7 cellular contexts compared by ENCODE assay signal in the genomic region with DNA sequence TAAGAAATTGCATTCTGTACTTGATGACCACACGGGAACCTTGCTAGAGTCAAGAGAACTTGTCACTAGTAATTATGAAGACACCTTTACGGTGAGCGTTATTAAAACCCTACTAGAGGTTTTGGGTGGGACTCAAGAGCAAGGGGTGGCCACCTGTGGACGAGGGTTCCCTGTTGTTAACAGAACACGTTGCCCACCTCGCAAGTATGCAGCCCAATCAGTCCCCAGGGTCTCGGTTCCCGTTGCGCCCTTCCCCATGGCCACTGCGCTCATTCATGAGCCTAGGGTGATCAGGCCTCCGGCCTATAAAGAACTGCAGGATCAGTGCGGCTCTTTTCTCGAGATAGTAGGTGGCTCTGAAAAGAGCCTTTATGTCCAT. TPM values are rescaled to one million over a fixed set of nuclear protein-coding genes. Genes with fewer than 3 reads are reported as not detected.
DNase-seq lines count a peak whose midpoint lies in the region; ATAC-seq and TF ChIP-seq lines count a peak whose summit lies in the region.

No MANE protein-coding gene starts in this region.

- H3K9me3 ChIP-seq in smooth muscle cell (replicated peaks; ENCODE audit: low read depth) = no peaks in the 10 kb centered on the region

- peak overlapping the region; percentile 32 for H3K27ac ChIP-seq in smooth muscle cell (ENCODE audit: low read depth)

- peak overlapping the region; percentile 90 for H3K4me2 ChIP-seq in smooth muscle cell

- H3K27me3 Mint-ChIP-seq in WTC11 (ENCODE audit: low read depth) = peaks cover 6% of the 10 kb centered on the region

- POLR2A ChIA-PET in WTC11 (lab: Charles Lee) = interaction anchor here (0.6 to 3.1 kb wide), 16 partner anchors 9 to 391 kb away, joined by 3 to 52 read pairs (median 6); partner anchors contain the start of genes RNF187 and TRIM11

- intact Hi-C loops in left cardiac atrium (cut with DNase I) = no loop called here

- CTCF ChIA-PET in WTC11 (lab: Charles Lee) = interaction anchor here (0.7 to 2.2 kb wide), 10 partner anchors 10 to 64 kb away, joined by 3 to 12 read pairs (median 3); no protein-coding TSS in a partner anchor

- H3K27ac Mint-ChIP-seq in WTC11 = peak overlapping the region; percentile 100

- ATAC-seq in GM18909 (IDR thresholded peaks at IDR 0.05; ENCODE audit: poor library complexity, unreplicated experiment) (peak; percentile 13), HG02798 (IDR thresholded peaks at IDR 0.05; ENCODE audit: poor library complexity, unreplicated experiment) (peak; percentile 5), WTC11 (peak; percentile 1), left cardiac atrium (peak; percentile 5 to 9)

- H3K9ac ChIP-seq in smooth muscle cell (ENCODE audit: low read depth) = peak overlapping the region; percentile 30

- 8% methylated on average over 13 of the region's 13 CpGs for WGBS in smooth muscle cell (ENCODE audit: low lambda C conversion rate)

- H3K27me3 ChIP-seq in smooth muscle cell (ENCODE audit: low read depth) = peaks cover 34% of the 10 kb centered on the region

- peaks cover 4% of the 10 kb centered on the region for H4K20me1 ChIP-seq in smooth muscle cell (ENCODE audit: low read depth)

- peaks cover 8% of the 10 kb centered on the region for H3F3A ChIP-seq in smooth muscle cell (ENCODE audit: low read depth)

- TF ChIP-seq CTCF in WTC11 (IDR thresholded peaks at IDR 0.05) = no peak
- TF ChIP-seq CTCF in smooth muscle cell (IDR thresholded peaks at IDR 0.05; ENCODE audit: borderline replicate concordance, insufficient read depth, poor library complexity, severe bottlenecking) = no peak

- peak overlapping the region; percentile 81 for H2AFZ ChIP-seq in smooth muscle cell (ENCODE audit: low read depth)

- H3K4me3 Mint-ChIP-seq in WTC11 = peak overlapping the region; percentile 96

- peaks cover 10% of the 10 kb centered on the region for H3K79me2 ChIP-seq in smooth muscle cell (ENCODE audit: low read depth)

- DNase-seq in WTC11 (ENCODE audit: low spot score) (no peak), left cardiac atrium (no peak), smooth muscle cell (lab: John Stamatoyannopoulos, UW; ENCODE audit: unreplicated experiment) (no peak), NCI-H1694 treated with DMSO at 0.1 percent for 48 hours (lab: John Stamatoyannopoulos, UW) (no peak)
- no peak for DNase-seq in stimulated activated CD8-positive, alpha-beta memory T cell treated with anti-CD3 and anti-CD28 coated beads, Interleukin-4, amount 100 ng/mL, for 48 hours

- peaks cover 3% of the 10 kb centered on the region; the same call in 1 of the 2 replicates for H3K36me3 Mint-ChIP-seq in WTC11

- H3K36me3 ChIP-seq in smooth muscle cell (ENCODE audit: low read depth) = no peaks in the 10 kb centered on the region

- H3K4me1 Mint-ChIP-seq in WTC11 = peaks cover 30% of the 10 kb centered on the region

- H3K4me3 ChIP-seq in smooth muscle cell = peak overlapping the region; percentile 65

- H3K4me1 ChIP-seq in smooth muscle cell (ENCODE audit: low read depth) = peaks cover 13% of the 10 kb centered on the region

- no peaks in the 10 kb centered on the region for H3K9me3 Mint-ChIP-seq in WTC11

TF ChIP-seq in WTC11, 78 proteins besides CTCF, POLR2A, EP300 and RAD21:
- TF ChIP-seq ZNF263 (CRISPR knock-in tag; IDR thresholded peaks at IDR 0.05; ENCODE audit: low read depth) (no peak), TEAD4 (CRISPR knock-in tag; IDR thresholded peaks at IDR 0.05) (no peak), ATF6 (CRISPR knock-in tag; IDR thresholded peaks at IDR 0.05) (no peak), FOXP1 (CRISPR knock-in tag; IDR thresholded peaks at IDR 0.05; ENCODE audit: borderline replicate concordance) (no peak), TP53 (CRISPR knock-in tag; IDR thresholded peaks at IDR 0.05) (no peak), MYBL2 (CRISPR knock-in tag; IDR thresholded peaks at IDR 0.05) (no peak)

RNA-seq across cellular contexts. Expression of gene RNF187, which starts 30.2 kb away (rescaled TPM):
- total RNA-seq in WTC11 (2021) = 121 to 141 TPM (median 121 TPM) in 3 replicates
- total RNA-seq in left cardiac atrium = 10 to 100 TPM; 78.4 to 88.2 TPM
- 35.9 and 36.4 TPM in 2 replicates for total RNA-seq in smooth muscle cell
- 150 and 161 TPM in 2 replicates for polyA plus RNA-seq in smooth muscle cell

RNA-seq across cellular contexts. Expression of gene TRIM17, which starts 40.3 kb away (rescaled TPM):
- total RNA-seq in WTC11 (2021) (1.5 to 2.7 TPM (median 2.6 TPM) in 3 replicates), left cardiac atrium (under 1 TPM; 0.42 to 0.88 TPM), smooth muscle cell (1.4 and 1.6 TPM in 2 replicates)
- polyA plus RNA-seq in smooth muscle cell = 1.5 and 4.4 TPM in 2 replicates

RNA-seq across cellular contexts. Expression of gene TRIM11, which starts 50.4 kb away (rescaled TPM):
- total RNA-seq in WTC11 (2021) (27.9 to 34.3 TPM (median 28.4 TPM) in 3 replicates), left cardiac atrium (1 to 10 TPM; 9.0 to 9.5 TPM), smooth muscle cell (7.8 and 14.6 TPM in 2 replicates)
- 11.5 and 14.0 TPM in 2 replicates for polyA plus RNA-seq in smooth muscle cell
